In the genomic region with DNA sequence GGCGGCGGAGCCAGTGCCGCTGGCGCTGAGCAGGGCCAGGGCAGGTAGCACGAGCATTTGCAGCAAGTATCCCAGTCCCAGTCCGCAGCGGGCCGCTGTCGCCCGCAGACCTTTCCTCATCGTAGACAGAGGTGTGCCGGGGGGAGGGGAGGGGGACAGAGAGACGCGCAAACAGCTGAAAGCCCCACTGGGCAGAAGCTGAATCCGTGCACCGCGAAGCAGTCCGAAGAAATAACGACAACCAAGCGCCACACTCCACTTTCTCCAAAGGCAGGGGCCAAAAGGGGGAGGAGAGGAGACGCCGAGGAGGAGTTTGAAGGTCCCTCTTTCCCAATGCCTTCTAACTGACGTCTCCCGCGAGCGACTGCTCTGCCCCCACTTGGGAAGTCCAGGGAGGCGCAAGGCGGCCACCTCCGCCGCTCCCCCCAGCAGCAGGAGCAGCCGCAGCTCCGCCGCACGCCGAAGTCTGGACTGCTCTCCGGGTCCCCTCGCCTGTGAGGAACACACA, we compare ENCODE assay signal across 8 cellular contexts. TPM values are rescaled to one million over a fixed set of nuclear protein-coding genes. Genes with fewer than 3 reads are reported as not detected.
A peak's percentile ranks its signal among the peaks of the same experiment; 100 is the strongest.
DNase-seq lines count a peak whose midpoint lies in the region; ATAC-seq and TF ChIP-seq lines count a peak whose summit lies in the region.

A gene (minus strand): TSS at position 236 of the 508 bp plus-strand sequence.

- H3K27ac Mint-ChIP-seq in activated CD4-positive, alpha-beta T cell treated with anti-CD3 and anti-CD28 coated beads, Interleukin-2, amount 10 ng/mL, durations not matched to agents 7 days and 5 days, result no peak within 1 kb of the TSS
- H3K27ac Mint-ChIP-seq in T-helper 17 cell, result no peak within 1 kb of the TSS

- TF ChIP-seq EP300 in upper lobe of left lung (IDR thresholded peaks at IDR 0.05), result no peak

- peak within 1 kb of the TSS; percentile 70 to 73 for H3K4me3 ChIP-seq in mucosa of rectum (ENCODE audit: low read length in 2 of 2)
- H3K4me3 ChIP-seq in upper lobe of left lung, result peak within 1 kb of the TSS; percentile 46 to 65 (median 60)

- H3K27me3 Mint-ChIP-seq in activated CD4-positive, alpha-beta T cell treated with anti-CD3 and anti-CD28 coated beads, Interleukin-2, amount 10 ng/mL, durations not matched to agents 7 days and 5 days, result peaks cover 76% of the 10 kb centered on the region
- H3K27me3 Mint-ChIP-seq in T-helper 17 cell, result peaks cover 72% of the 10 kb centered on the region

- TF ChIP-seq POLR2A in upper lobe of left lung (IDR thresholded peaks at IDR 0.05), result peak in 2 of 4 donors; percentile 35 to 40

- no peak for DNase-seq in activated CD4-positive, alpha-beta T cell treated with anti-CD3 and anti-CD28 coated beads, Interleukin-2, amount 10 ng/mL, durations not matched to agents 7 days and 5 days
- DNase-seq in activated CD4-positive, alpha-beta T cell treated with anti-CD3 and anti-CD28 coated beads, Interleukin-2, amount 50 U/mL, for 4 hours, result no peak
- DNase-seq in T-helper 17 cell (no peak), upper lobe of left lung (peak; percentile 29 to 89), NCI-H187 treated with DMSO at 0.1 percent for 48 hours (lab: John Stamatoyannopoulos, UW) (no peak)
- no peak for DNase-seq in activated CD4-positive, CD25-positive, alpha-beta regulatory T cell treated with anti-CD3 and anti-CD28 coated beads, Interleukin-2, amount 50 U/mL, for 72 hours

- TF ChIP-seq CTCF in upper lobe of left lung (IDR thresholded peaks at IDR 0.05), result no peak

- peaks cover 25% of the 10 kb centered on the region for H3K4me1 Mint-ChIP-seq in activated CD4-positive, alpha-beta T cell treated with anti-CD3 and anti-CD28 coated beads, Interleukin-2, amount 10 ng/mL, durations not matched to agents 7 days and 5 days
- H3K4me1 Mint-ChIP-seq in T-helper 17 cell, result peaks cover 18% of the 10 kb centered on the region

- H3K4me1 ChIP-seq in mucosa of rectum (ENCODE audit: control insufficient read depth in 2 of 2, insufficient read depth in 2 of 2, low read length in 2 of 2), result peaks cover 0 to 2% of the 10 kb centered on the region in 2 donors
- peaks cover 4 to 26% (median 21%) of the 10 kb centered on the region in 4 donors for H3K4me1 ChIP-seq in upper lobe of left lung

- peak within 1 kb of the TSS; percentile 63 to 70 for H3K9ac ChIP-seq in mucosa of rectum (ENCODE audit: low read depth in 1 of 2, low read length in 2 of 2)

- peaks cover 3% of the 10 kb centered on the region for H3K9me3 ChIP-seq in T-helper 17 cell (ENCODE audit: control insufficient read depth, low read length, poor library complexity, severe bottlenecking)
- H3K9me3 ChIP-seq in mucosa of rectum (ENCODE audit: control insufficient read depth in 2 of 2, low read length in 2 of 2), result no peaks in the 10 kb centered on the region
- no peaks in the 10 kb centered on the region for H3K9me3 ChIP-seq in upper lobe of left lung

- peak within 1 kb of the TSS; percentile 77 to 78 for H3K27ac ChIP-seq in mucosa of rectum (ENCODE audit: low read depth in 2 of 2, low read length in 2 of 2)
- H3K27ac ChIP-seq in upper lobe of left lung, result peak within 1 kb of the TSS; percentile 78 to 89 (median 85)

- CTCF ChIA-PET in activated CD4-positive, alpha-beta T cell treated with anti-CD3 and anti-CD28 coated beads, Interleukin-2, amount 10 ng/mL, durations not matched to agents 7 days and 5 days (lab: Charles Lee), result no interaction called here

- H3K27me3 ChIP-seq in mucosa of rectum (ENCODE audit: control insufficient read depth in 2 of 2, insufficient read depth in 2 of 2, low read length in 2 of 2), result peaks cover 4 to 16% of the 10 kb centered on the region in 2 donors
- H3K27me3 ChIP-seq in upper lobe of left lung, result peaks cover 0 to 9% (median 4%) of the 10 kb centered on the region in 4 donors

- peak within 1 kb of the TSS; percentile 80 for H3K4me3 Mint-ChIP-seq in activated CD4-positive, alpha-beta T cell treated with anti-CD3 and anti-CD28 coated beads, Interleukin-2, amount 10 ng/mL, durations not matched to agents 7 days and 5 days
- H3K4me3 Mint-ChIP-seq in T-helper 17 cell, result peak within 1 kb of the TSS; percentile 91

- 2 to 5% methylated on average over 15 to 20 of the region's 37 CpGs for WGBS in upper lobe of left lung, 2 donors

- H3K36me3 Mint-ChIP-seq in activated CD4-positive, alpha-beta T cell treated with anti-CD3 and anti-CD28 coated beads, Interleukin-2, amount 10 ng/mL, durations not matched to agents 7 days and 5 days (ENCODE audit: low read depth), result no peaks in the 10 kb centered on the region
- peaks cover 2% of the 10 kb centered on the region for H3K36me3 Mint-ChIP-seq in T-helper 17 cell (ENCODE audit: low read depth)

- POLR2A ChIA-PET in activated CD4-positive, alpha-beta T cell treated with anti-CD3 and anti-CD28 coated beads, Interleukin-2, amount 10 ng/mL, durations not matched to agents 7 days and 5 days (lab: Charles Lee), result no interaction called here

- no peaks in the 10 kb centered on the region for H3K36me3 ChIP-seq in mucosa of rectum (ENCODE audit: control insufficient read depth in 2 of 2, insufficient read depth in 2 of 2, low read length in 2 of 2)
- H3K36me3 ChIP-seq in upper lobe of left lung, result no peaks in the 10 kb centered on the region

- no peaks in the 10 kb centered on the region for H3K9me3 Mint-ChIP-seq in activated CD4-positive, alpha-beta T cell treated with anti-CD3 and anti-CD28 coated beads, Interleukin-2, amount 10 ng/mL, durations not matched to agents 7 days and 5 days

- ATAC-seq in T-helper 17 cell (peak; percentile 12), esophagus mucosa (peak; percentile 18), upper lobe of left lung (ENCODE audit: low FRiP score in 2 of 2) (peak; percentile 76 to 79)

RNA-seq across cellular contexts. Expression of the gene that starts here (rescaled TPM):
- not detected for total RNA-seq in activated CD4-positive, alpha-beta T cell treated with anti-CD3 and anti-CD28 coated beads, Interleukin-2, amount 10 ng/mL, durations not matched to agents 7 days and 5 days
- total RNA-seq in T-helper 17 cell (under 1 TPM in 1 of 2 donors, not detected in 1; 0.18 TPM), esophagus mucosa (0.16 TPM), upper lobe of left lung (10 to 100 TPM in 1 of 6 donors, 1 to 10 TPM in 5; 1.8 to 14.7 (median 3.2) TPM)

Comparison
In these comparisons a context has a peak if more than half of its experiments do, and no peak if none do; other contexts are left out.
1. Peak in ATAC-seq in T-helper 17 cell; RNA of the gene not detected or under 1 TPM.
2. Peak in ATAC-seq in esophagus mucosa; RNA of the gene not detected or under 1 TPM.
3. DNase-seq: peak in upper lobe of left lung (2 of 2); none in activated CD4-positive, alpha-beta T cell treated with anti-CD3 and anti-CD28 coated beads, Interleukin-2, amount 10 ng/mL, durations not matched to agents 7 days and 5 days (single experiment), activated CD4-positive, alpha-beta T cell treated with anti-CD3 and anti-CD28 coated beads, Interleukin-2, amount 50 U/mL, for 4 hours (0 of 2), T-helper 17 cell (0 of 3), NCI-H187 treated with DMSO at 0.1 percent for 48 hours (single experiment) and activated CD4-positive, CD25-positive, alpha-beta regulatory T cell treated with anti-CD3 and anti-CD28 coated beads, Interleukin-2, amount 50 U/mL, for 72 hours (single experiment).
4. ATAC-seq: peak in every context shown above with its lines; median percentile 78 in upper lobe of left lung; 18 in esophagus mucosa; 12 in T-helper 17 cell.